9 cellular contexts compared by ENCODE assay signal in genomic region chr22:46090631-46091201, GRCh38. TPM values are rescaled to one million over a fixed set of nuclear protein-coding genes. Genes with fewer than 3 reads are reported as not detected.
DNase-seq lines count a peak whose midpoint lies in the region; ATAC-seq and TF ChIP-seq lines count a peak whose summit lies in the region.
"Had no signal": no experiment of that assay in that cellular context is flagged by ENCODE, and none has a peak within 500 bp of the region (broad histone marks: within the 10 kb centered on the region; RNA-seq: fewer than 3 reads in every experiment).

No MANE protein-coding gene starts in this region.

- H3K36me3 Mint-ChIP-seq in activated T-helper 17 cell treated with anti-CD3 and anti-CD28 coated beads, Interleukin-2, amount 50 U/mL, for 72 hours (ENCODE audit: low read depth) = no peaks in the 10 kb centered on the region
- peaks cover 0 to 11% (median 0%) of the 10 kb centered on the region in 3 donors for H3K36me3 Mint-ChIP-seq in CD8-positive, alpha-beta memory T cell
- peaks cover 10 to 15% of the 10 kb centered on the region in 2 donors for H3K36me3 Mint-ChIP-seq in stimulated activated naive B cell treated with anti-CD40 and anti-IgM and Interleukin-4, amounts not matched to agents 10 μg/mL and 1 μg/mL and 100 μg/mL, for 72 hours

- ATAC-seq in activated T-helper 17 cell treated with anti-CD3 and anti-CD28 coated beads, Interleukin-2, amount 50 U/mL, for 72 hours (replicated peaks) = no peak
- no peak for ATAC-seq in HG03354 (IDR thresholded peaks at IDR 0.05; ENCODE audit: poor library complexity, severe bottlenecking, unreplicated experiment)
- ATAC-seq in stimulated activated naive B cell treated with anti-CD40 and anti-IgM and Interleukin-4, amounts not matched to agents 10 μg/mL and 1 μg/mL and 100 μg/mL, for 72 hours (replicated peaks) = no peak

- peak overlapping the region; percentile 70 for H3K27ac Mint-ChIP-seq in activated T-helper 17 cell treated with anti-CD3 and anti-CD28 coated beads, Interleukin-2, amount 50 U/mL, for 72 hours
- H3K27ac Mint-ChIP-seq in CD8-positive, alpha-beta memory T cell = peak overlapping the region in 2 of 8 donors; percentile 23 to 32
- H3K27ac Mint-ChIP-seq in stimulated activated naive B cell treated with anti-CD40 and anti-IgM and Interleukin-4, amounts not matched to agents 10 μg/mL and 1 μg/mL and 100 μg/mL, for 72 hours = no peak overlapping the region
- H3K27ac Mint-ChIP-seq: CD4-positive, alpha-beta T cell had no signal

- no peaks in the 10 kb centered on the region for H3K9me3 Mint-ChIP-seq in activated T-helper 17 cell treated with anti-CD3 and anti-CD28 coated beads, Interleukin-2, amount 50 U/mL, for 72 hours
- H3K9me3 Mint-ChIP-seq in CD8-positive, alpha-beta memory T cell = no peaks in the 10 kb centered on the region
- no peaks in the 10 kb centered on the region for H3K9me3 Mint-ChIP-seq in stimulated activated naive B cell treated with anti-CD40 and anti-IgM and Interleukin-4, amounts not matched to agents 10 μg/mL and 1 μg/mL and 100 μg/mL, for 72 hours
- H3K9me3 Mint-ChIP-seq: CD4-positive, alpha-beta T cell had no signal

- no peaks in the 10 kb centered on the region for H3K4me1 Mint-ChIP-seq in activated T-helper 17 cell treated with anti-CD3 and anti-CD28 coated beads, Interleukin-2, amount 50 U/mL, for 72 hours
- H3K4me1 Mint-ChIP-seq in CD8-positive, alpha-beta memory T cell = peaks cover 0 to 5% (median 0%) of the 10 kb centered on the region in 3 donors
- H3K4me1 Mint-ChIP-seq in stimulated activated naive B cell treated with anti-CD40 and anti-IgM and Interleukin-4, amounts not matched to agents 10 μg/mL and 1 μg/mL and 100 μg/mL, for 72 hours = no peaks in the 10 kb centered on the region

- no peaks in the 10 kb centered on the region for H3K27me3 ChIP-seq in CD8-positive, alpha-beta memory T cell (ENCODE audit: insufficient read depth, low read length, poor library complexity, severe bottlenecking)

- no peak for TF ChIP-seq CTCF in AG09309 (IDR thresholded peaks at IDR 0.05; ENCODE audit: control insufficient read depth, insufficient read depth, low read depth, low read length, missing control alignments)
- TF ChIP-seq CTCF in fibroblast of the aortic adventitia (IDR thresholded peaks at IDR 0.05; ENCODE audit: insufficient read depth, low read length) = no peak

- CTCF ChIA-PET in CD8-positive, alpha-beta memory T cell (lab: Charles Lee) = interaction anchor here (1.0 to 1.6 kb wide), 2 partner anchors 27 to 85 kb away, joined by 3 read pairs; no protein-coding TSS in a partner anchor

- H3K27me3 Mint-ChIP-seq in activated T-helper 17 cell treated with anti-CD3 and anti-CD28 coated beads, Interleukin-2, amount 50 U/mL, for 72 hours = no peaks in the 10 kb centered on the region
- H3K27me3 Mint-ChIP-seq in CD8-positive, alpha-beta memory T cell = no peaks in the 10 kb centered on the region
- H3K27me3 Mint-ChIP-seq in stimulated activated naive B cell treated with anti-CD40 and anti-IgM and Interleukin-4, amounts not matched to agents 10 μg/mL and 1 μg/mL and 100 μg/mL, for 72 hours = no peaks in the 10 kb centered on the region
- H3K27me3 Mint-ChIP-seq: CD4-positive, alpha-beta T cell had no signal

- DNase-seq in AG09309 (ENCODE audit: low read depth) (peak; percentile 84), fibroblast of the aortic adventitia (ENCODE audit: low read depth) (peak; percentile 48), posterior vena cava (ENCODE audit: low spot score) (peak; percentile 76), foreskin melanocyte (no peak)
- DNase-seq in CD8-positive, alpha-beta memory T cell = no peak
- no peak for DNase-seq in stimulated activated naive B cell treated with anti-CD40 and anti-IgM and Interleukin-4, amounts not matched to agents 10 μg/mL and 1 μg/mL and 100 μg/mL, for 72 hours
- DNase-seq: CD4-positive, alpha-beta T cell had no signal

- no peaks in the 10 kb centered on the region for H3K9me3 ChIP-seq in CD8-positive, alpha-beta memory T cell (ENCODE audit: low read length)

- POLR2A ChIA-PET in CD8-positive, alpha-beta memory T cell (lab: Charles Lee) = no interaction called here

- no peak overlapping the region for H3K27ac ChIP-seq in CD8-positive, alpha-beta memory T cell (ENCODE audit: low read depth, low read length)

- no peak overlapping the region for H3K4me3 Mint-ChIP-seq in activated T-helper 17 cell treated with anti-CD3 and anti-CD28 coated beads, Interleukin-2, amount 50 U/mL, for 72 hours
- no peak overlapping the region for H3K4me3 Mint-ChIP-seq in CD8-positive, alpha-beta memory T cell
- H3K4me3 Mint-ChIP-seq in stimulated activated naive B cell treated with anti-CD40 and anti-IgM and Interleukin-4, amounts not matched to agents 10 μg/mL and 1 μg/mL and 100 μg/mL, for 72 hours = no peak overlapping the region
- H3K4me3 Mint-ChIP-seq: CD4-positive, alpha-beta T cell had no signal

- H3K4me3 ChIP-seq in AG09309 (ENCODE audit: control insufficient read depth, low read depth, low read length) = peak overlapping the region; percentile 88; the same call in 1 of the 2 replicates
- peak overlapping the region; percentile 33 for H3K4me3 ChIP-seq in fibroblast of the aortic adventitia (ENCODE audit: low read depth, low read length)
- no peak overlapping the region for H3K4me3 ChIP-seq in CD8-positive, alpha-beta memory T cell (ENCODE audit: low read length)

- no peaks in the 10 kb centered on the region for H3K4me1 ChIP-seq in CD8-positive, alpha-beta memory T cell (ENCODE audit: insufficient read depth, low read length)

- intact Hi-C loops in posterior vena cava (cut with DNase I) = no loop called here

- H3K36me3 ChIP-seq in CD8-positive, alpha-beta memory T cell (ENCODE audit: insufficient read depth, low read length) = no peaks in the 10 kb centered on the region

RNA-seq across cellular contexts. Expression of gene PPARA, which starts 59.6 kb away (rescaled TPM):
- total RNA-seq in activated T-helper 17 cell treated with anti-CD3 and anti-CD28 coated beads, Interleukin-2, amount 50 U/mL, for 72 hours = 10 to 100 TPM; 15.4 to 18.7 TPM
- total RNA-seq in fibroblast of the aortic adventitia (ENCODE audit: low replicate concordance) (13.4 and 24.4 TPM in 2 replicates), posterior vena cava (10 to 100 TPM; 22.8 to 27.7 TPM)
- total RNA-seq in CD8-positive, alpha-beta memory T cell = 10 to 100 TPM; 11.2 to 12.9 TPM
- polyA plus RNA-seq in CD8-positive, alpha-beta memory T cell = 10.1 TPM

Comparison
In these comparisons a context has a peak if more than half of its experiments do, and no peak if none do; other contexts are left out.
1. DNase-seq: peak in AG09309 (single experiment), fibroblast of the aortic adventitia (single experiment) and posterior vena cava (single experiment); none in CD8-positive, alpha-beta memory T cell (0 of 5), foreskin melanocyte (single experiment) and stimulated activated naive B cell treated with anti-CD40 and anti-IgM and Interleukin-4, amounts not matched to agents 10 μg/mL and 1 μg/mL and 100 μg/mL, for 72 hours (single experiment).